ENCODE assay signal across 22 cellular contexts in genomic region chr22:35582218-35582860, GRCh38. TPM values are rescaled to one million over a fixed set of nuclear protein-coding genes. Genes with fewer than 3 reads are reported as not detected.
A peak's percentile ranks its signal among the peaks of the same experiment; 100 is the strongest.
DNase-seq lines count a peak whose midpoint lies in the region; ATAC-seq and TF ChIP-seq lines count a peak whose summit lies in the region.
"Had no signal": no experiment of that assay in that cellular context is flagged by ENCODE, and none has a peak within 500 bp of the region (broad histone marks: within the 10 kb centered on the region; RNA-seq: fewer than 3 reads in every experiment).

No MANE protein-coding gene starts in this region.

- H3K4me2 ChIP-seq in PC-3 (ENCODE audit: low read length): no peak overlapping the region
- no peak overlapping the region for H3K4me2 ChIP-seq in hepatocyte

- WGBS in hepatocyte (ENCODE audit: low lambda C conversion rate, missing lambda C conversion rate): 60% methylated on average over 11 of the region's 11 CpGs

- H3K4me1 ChIP-seq in PC-3 (ENCODE audit: insufficient read depth, low read length) (peaks cover 11% of the 10 kb centered on the region), hepatocyte (ENCODE audit: insufficient read depth) (no peaks in the 10 kb centered on the region), rectal smooth muscle tissue (ENCODE audit: control insufficient read depth, insufficient read depth, low read length) (peaks cover 14% of the 10 kb centered on the region)
- H3K4me1 ChIP-seq: pancreas had no signal

- H3K9me2 ChIP-seq in PC-3 (replicated peaks; ENCODE audit: low read length): no peaks in the 10 kb centered on the region
- no peaks in the 10 kb centered on the region for H3K9me2 ChIP-seq in hepatocyte (replicated peaks; ENCODE audit: insufficient read depth)

- no peak overlapping the region for H3K4me3 ChIP-seq in PC-3 (ENCODE audit: low read length)
- no peak overlapping the region for H3K4me3 ChIP-seq in hepatocyte
- H3K4me3 ChIP-seq in rectal smooth muscle tissue (ENCODE audit: low read length): no peak overlapping the region
- H3K4me3 ChIP-seq: breast epithelium, GM12878, lung, pancreas, spleen, stomach, thyroid gland had no signal

- POLR2A ChIA-PET in PC-3 (lab: Charles Lee; ENCODE audit: unreplicated experiment): interaction anchor here (0.6 kb wide), 1 partner anchor 231 kb away, joined by 3 read pairs; no protein-coding TSS in a partner anchor

- no peaks in the 10 kb centered on the region for H3F3A ChIP-seq in PC-3 (ENCODE audit: low read length, unreplicated experiment)

- H3K9me3 Mint-ChIP-seq in activated T-cell treated with anti-CD3 and anti-CD28 coated beads, Interleukin-2, amount 50 U/mL, for 4 hours: no peaks in the 10 kb centered on the region

- intact Hi-C loops in PC-3 (cut with micrococcal nuclease): no loop called here

- H3K27me3 Mint-ChIP-seq in activated T-cell treated with anti-CD3 and anti-CD28 coated beads, Interleukin-2, amount 50 U/mL, for 4 hours (ENCODE audit: low read depth): peaks cover 2% of the 10 kb centered on the region

- H3K27ac ChIP-seq in C4-2B: 0 out of 2 replicates have a peak overlapping the region, but pooled peaks have one; percentile 4
- H3K27ac ChIP-seq in PC-3 (ENCODE audit: low read length): no peak overlapping the region
- H3K27ac ChIP-seq in hepatocyte: peak overlapping the region; percentile 60
- peak overlapping the region; percentile 77 for H3K27ac ChIP-seq in rectal smooth muscle tissue (ENCODE audit: low read depth, low read length)
- H3K27ac ChIP-seq: breast epithelium, HL-60, pancreas, spleen, stomach, thyroid gland, WERI-Rb-1 had no signal

- H3K9me3 ChIP-seq in PC-3 (ENCODE audit: low read length): no peaks in the 10 kb centered on the region
- no peaks in the 10 kb centered on the region for H3K9me3 ChIP-seq in hepatocyte (ENCODE audit: low read depth)
- H3K9me3 ChIP-seq: BE2C, breast epithelium, pancreas, spleen, thyroid gland had no signal

- TF ChIP-seq CTCF in C4-2B (conservative IDR thresholded peaks at IDR 0.05) (no peak), PC-3 (conservative IDR thresholded peaks at IDR 0.05; ENCODE audit: low read depth, low read length) (no peak), hepatocyte (IDR thresholded peaks at IDR 0.05; ENCODE audit: poor library complexity) (no peak)

- no TSS peak for BruUV-seq in PC-3 (replicated peaks; lab: Mats Ljungman, UMichigan)

- H3K27me3 ChIP-seq in PC-3 (ENCODE audit: low read length) (no peaks in the 10 kb centered on the region), hepatocyte (no peaks in the 10 kb centered on the region), rectal smooth muscle tissue (ENCODE audit: control insufficient read depth, insufficient read depth, low read length) (no peaks in the 10 kb centered on the region)
- H3K27me3 ChIP-seq: BE2C, breast epithelium, pancreas, spleen, stomach, thyroid gland had no signal

- no peaks in the 10 kb centered on the region for H3K36me3 Mint-ChIP-seq in activated T-cell treated with anti-CD3 and anti-CD28 coated beads, Interleukin-2, amount 50 U/mL, for 4 hours (ENCODE audit: insufficient read depth)
- H3K36me3 Mint-ChIP-seq: activated naive CD8-positive, alpha-beta T cell had no signal

- H3K9ac ChIP-seq in PC-3 (ENCODE audit: low read length): no peak overlapping the region
- no peak overlapping the region for H3K9ac ChIP-seq in rectal smooth muscle tissue (ENCODE audit: low read length)

- ATAC-seq in PC-3: 0 out of 2 replicates have a peak, but pooled peaks have one; percentile 20
- no peak for ATAC-seq in GM21360 (IDR thresholded peaks at IDR 0.05; ENCODE audit: unreplicated experiment)
- no peak for ATAC-seq in activated T-cell treated with anti-CD3 and anti-CD28 coated beads, Interleukin-2, amount 50 U/mL, for 4 hours

- H3K36me3 ChIP-seq in PC-3 (ENCODE audit: low read depth, low read length) (no peaks in the 10 kb centered on the region; the same call in 1 of the 2 replicates), hepatocyte (replicated peaks; ENCODE audit: insufficient read depth, low read depth) (no peaks in the 10 kb centered on the region), rectal smooth muscle tissue (ENCODE audit: control insufficient read depth, insufficient read depth, low read length) (no peaks in the 10 kb centered on the region)
- H3K36me3 ChIP-seq: BE2C, breast epithelium, pancreas, spleen, stomach, thyroid gland, WERI-Rb-1 had no signal

- H3K4me3 Mint-ChIP-seq in activated T-cell treated with anti-CD3 and anti-CD28 coated beads, Interleukin-2, amount 50 U/mL, for 4 hours: no peak overlapping the region
- H3K4me3 Mint-ChIP-seq: activated naive CD8-positive, alpha-beta T cell had no signal

- no peak for DNase-seq in PC-3
- peak; percentile 44 for DNase-seq in hepatocyte (ENCODE audit: low spot score)
- no peak for DNase-seq in activated T-cell treated with anti-CD3 and anti-CD28 coated beads, Interleukin-2, amount 50 U/mL, for 4 hours
- DNase-seq in dermis blood vessel endothelial cell: no peak
- DNase-seq: NCI-H1417 treated with DMSO at 0.1 percent for 48 hours had no signal

- CTCF ChIA-PET in PC-3 (lab: Charles Lee): interaction anchor here (0.6 kb wide), 1 partner anchor 151 kb away, joined by 3 read pairs; no protein-coding TSS in a partner anchor

- H3K4me1 Mint-ChIP-seq in activated T-cell treated with anti-CD3 and anti-CD28 coated beads, Interleukin-2, amount 50 U/mL, for 4 hours (ENCODE audit: low read depth): no peaks in the 10 kb centered on the region

- no peaks in the 10 kb centered on the region for H3K79me2 ChIP-seq in PC-3 (ENCODE audit: low read length)
- no peaks in the 10 kb centered on the region for H3K79me2 ChIP-seq in hepatocyte

- H2AFZ ChIP-seq in PC-3 (ENCODE audit: low read length) (no peak overlapping the region), hepatocyte (no peak overlapping the region)

- no peaks in the 10 kb centered on the region for H4K20me1 ChIP-seq in PC-3 (ENCODE audit: low read length)
- no peaks in the 10 kb centered on the region for H4K20me1 ChIP-seq in hepatocyte (ENCODE audit: insufficient read depth, poor library complexity, severe bottlenecking)

RNA-seq across cellular contexts. Expression of gene MB, which starts 34.8 kb away (rescaled TPM):
- 14.6 and 21.6 TPM in 2 replicates for total RNA-seq in PC-3 (2014; rRNA removed)
- not detected in 2 replicates for total RNA-seq in hepatocyte
- 0.64 and 0.75 TPM in 2 replicates for polyA plus RNA-seq in hepatocyte
- under 1 TPM in 1 of 3 donors, not detected in 2; 0.26 TPM for total RNA-seq in activated T-cell treated with anti-CD3 and anti-CD28 coated beads, Interleukin-2, amount 50 U/mL, for 4 hours
- total RNA-seq in dermis blood vessel endothelial cell: not detected in 2 replicates
- total RNA-seq: endothelial cell of umbilical vein, glomerular endothelial cell, mononuclear cell had no signal
- polyA plus RNA-seq: endothelial cell of umbilical vein had no signal

RNA-seq across cellular contexts. Expression of gene RASD2, which starts 41.7 kb away (rescaled TPM):
- total RNA-seq in PC-3 (2014; rRNA removed) (0.07 and 0.46 TPM in 2 replicates), hepatocyte (0.88 and 1.3 TPM in 2 replicates), dermis blood vessel endothelial cell (0.17 TPM in 1 of 2 replicates, not detected in the other)
- polyA plus RNA-seq in hepatocyte: 12.7 and 13.5 TPM in 2 replicates
- under 1 TPM; 0.08 to 0.14 (median 0.13) TPM for total RNA-seq in activated T-cell treated with anti-CD3 and anti-CD28 coated beads, Interleukin-2, amount 50 U/mL, for 4 hours
- total RNA-seq: endothelial cell of umbilical vein, GM12878 had no signal
- polyA plus RNA-seq: endothelial cell of umbilical vein had no signal

Comparison
In these comparisons a context has a peak if more than half of its experiments do, and no peak if none do; other contexts are left out.
1. RNA of gene MB, which starts 34.8 kb away (total RNA-seq): 14.6 to 21.6 TPM in PC-3; 0.26 TPM in activated T-cell treated with anti-CD3 and anti-CD28 coated beads, Interleukin-2, amount 50 U/mL, for 4 hours, not detected in hepatocyte and not detected in dermis blood vessel endothelial cell; every median in the first group is over 10 times any median in the second.